Comparison of ENCODE assay signal across 3 cellular contexts in the genomic region with DNA sequence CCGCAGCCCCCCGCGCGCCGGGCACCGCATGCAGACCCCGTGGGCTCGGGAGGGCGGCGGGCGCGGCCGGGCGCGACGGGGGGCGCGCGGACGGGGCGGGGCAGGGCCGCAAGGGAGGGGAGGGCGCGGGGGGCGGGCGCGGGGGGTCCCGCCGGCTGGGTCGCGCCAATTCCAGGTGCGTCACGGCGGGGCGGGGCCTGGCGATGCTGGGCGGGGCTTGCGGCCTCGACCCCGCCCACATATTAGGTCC.
TF ChIP-seq lines count a peak whose summit lies in the region.

No MANE protein-coding gene starts in this region.

TF ChIP-seq in SK-N-SH, 30 proteins besides CTCF, POLR2A, EP300 and RAD21:
- no peak for TF ChIP-seq RXRA (IDR thresholded peaks at IDR 0.05; ENCODE audit: borderline replicate concordance, low read depth)
- no peak for TF ChIP-seq RFX5 (IDR thresholded peaks at IDR 0.05; ENCODE audit: low read length)
- no peak for TF ChIP-seq EZH2phosphoT487 (IDR thresholded peaks at IDR 0.05; ENCODE audit: borderline replicate concordance, low read depth)
- TF ChIP-seq FOXJ3 (CRISPR knock-in tag; IDR thresholded peaks at IDR 0.05): no peak
- TF ChIP-seq SIN3A (IDR thresholded peaks at IDR 0.05; ENCODE audit: borderline replicate concordance, low read depth, low read length): no peak
- TF ChIP-seq GABPA (IDR thresholded peaks at IDR 0.05; ENCODE audit: low read depth): no peak
- TF ChIP-seq, protein P1, sequence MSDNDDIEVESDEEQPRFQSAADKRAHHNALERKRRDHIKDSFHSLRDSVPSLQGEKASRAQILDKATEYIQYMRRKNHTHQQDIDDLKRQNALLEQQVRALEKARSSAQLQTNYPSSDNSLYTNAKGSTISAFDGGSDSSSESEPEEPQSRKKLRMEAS (IDR thresholded peaks at IDR 0.05; ENCODE audit: low read depth): no peak
- TF ChIP-seq, protein P2, sequence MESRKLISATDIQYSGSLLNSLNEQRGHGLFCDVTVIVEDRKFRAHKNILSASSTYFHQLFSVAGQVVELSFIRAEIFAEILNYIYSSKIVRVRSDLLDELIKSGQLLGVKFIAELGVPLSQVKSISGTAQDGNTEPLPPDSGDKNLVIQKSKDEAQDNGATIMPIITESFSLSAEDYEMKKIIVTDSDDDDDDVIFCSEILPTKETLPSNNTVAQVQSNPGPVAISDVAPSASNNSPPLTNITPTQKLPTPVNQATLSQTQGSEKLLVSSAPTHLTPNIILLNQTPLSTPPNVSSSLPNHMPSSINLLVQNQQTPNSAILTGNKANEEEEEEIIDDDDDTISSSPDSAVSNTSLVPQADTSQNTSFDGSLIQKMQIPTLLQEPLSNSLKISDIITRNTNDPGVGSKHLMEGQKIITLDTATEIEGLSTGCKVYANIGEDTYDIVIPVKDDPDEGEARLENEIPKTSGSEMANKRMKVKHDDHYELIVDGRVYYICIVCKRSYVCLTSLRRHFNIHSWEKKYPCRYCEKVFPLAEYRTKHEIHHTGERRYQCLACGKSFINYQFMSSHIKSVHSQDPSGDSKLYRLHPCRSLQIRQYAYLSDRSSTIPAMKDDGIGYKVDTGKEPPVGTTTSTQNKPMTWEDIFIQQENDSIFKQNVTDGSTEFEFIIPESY (IDR thresholded peaks at IDR 0.05; ENCODE audit: borderline replicate concordance, low read depth): no peak
- no peak for TF ChIP-seq MXI1 (IDR thresholded peaks at IDR 0.05; ENCODE audit: low read depth, low read length)
- TF ChIP-seq GATA2 (CRISPR knock-in tag; IDR thresholded peaks at IDR 0.05): no peak
- no peak for TF ChIP-seq JUND (IDR thresholded peaks at IDR 0.05)
- TF ChIP-seq TAF1 (IDR thresholded peaks at IDR 0.05; ENCODE audit: borderline replicate concordance, low read depth, low read length): no peak
- no peak for TF ChIP-seq TCF12 (IDR thresholded peaks at IDR 0.05)

TF ChIP-seq in SK-N-SH treated with all-trans-retinoic acid at 6 μM for 48 hours, 23 proteins besides CTCF, POLR2A, EP300 and RAD21:
- TF ChIP-seq TCF4 (CRISPR knock-in tag; IDR thresholded peaks at IDR 0.05; ENCODE audit: borderline replicate concordance): no peak
- no peak for TF ChIP-seq TOX (CRISPR knock-in tag; IDR thresholded peaks at IDR 0.05; ENCODE audit: borderline replicate concordance)
- TF ChIP-seq ISL1 (CRISPR knock-in tag; IDR thresholded peaks at IDR 0.05): no peak
- no peak for TF ChIP-seq ZC3H10 (CRISPR knock-in tag; IDR thresholded peaks at IDR 0.05)
- no peak for TF ChIP-seq GLIS3 (CRISPR knock-in tag; IDR thresholded peaks at IDR 0.05)
- no peak for TF ChIP-seq BACH2 (CRISPR knock-in tag; IDR thresholded peaks at IDR 0.05; ENCODE audit: borderline replicate concordance)
- TF ChIP-seq, protein P3, sequence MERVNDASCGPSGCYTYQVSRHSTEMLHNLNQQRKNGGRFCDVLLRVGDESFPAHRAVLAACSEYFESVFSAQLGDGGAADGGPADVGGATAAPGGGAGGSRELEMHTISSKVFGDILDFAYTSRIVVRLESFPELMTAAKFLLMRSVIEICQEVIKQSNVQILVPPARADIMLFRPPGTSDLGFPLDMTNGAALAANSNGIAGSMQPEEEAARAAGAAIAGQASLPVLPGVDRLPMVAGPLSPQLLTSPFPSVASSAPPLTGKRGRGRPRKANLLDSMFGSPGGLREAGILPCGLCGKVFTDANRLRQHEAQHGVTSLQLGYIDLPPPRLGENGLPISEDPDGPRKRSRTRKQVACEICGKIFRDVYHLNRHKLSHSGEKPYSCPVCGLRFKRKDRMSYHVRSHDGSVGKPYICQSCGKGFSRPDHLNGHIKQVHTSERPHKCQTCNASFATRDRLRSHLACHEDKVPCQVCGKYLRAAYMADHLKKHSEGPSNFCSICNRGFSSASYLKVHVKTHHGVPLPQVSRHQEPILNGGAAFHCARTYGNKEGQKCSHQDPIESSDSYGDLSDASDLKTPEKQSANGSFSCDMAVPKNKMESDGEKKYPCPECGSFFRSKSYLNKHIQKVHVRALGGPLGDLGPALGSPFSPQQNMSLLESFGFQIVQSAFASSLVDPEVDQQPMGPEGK (CRISPR knock-in tag; IDR thresholded peaks at IDR 0.05; ENCODE audit: borderline replicate concordance): no peak
- TF ChIP-seq CSDC2 (CRISPR knock-in tag; IDR thresholded peaks at IDR 0.05): no peak
- TF ChIP-seq ZNF565 (CRISPR knock-in tag; conservative IDR thresholded peaks at IDR 0.05; ENCODE audit: low read depth): no peak
- TF ChIP-seq, protein P4, sequence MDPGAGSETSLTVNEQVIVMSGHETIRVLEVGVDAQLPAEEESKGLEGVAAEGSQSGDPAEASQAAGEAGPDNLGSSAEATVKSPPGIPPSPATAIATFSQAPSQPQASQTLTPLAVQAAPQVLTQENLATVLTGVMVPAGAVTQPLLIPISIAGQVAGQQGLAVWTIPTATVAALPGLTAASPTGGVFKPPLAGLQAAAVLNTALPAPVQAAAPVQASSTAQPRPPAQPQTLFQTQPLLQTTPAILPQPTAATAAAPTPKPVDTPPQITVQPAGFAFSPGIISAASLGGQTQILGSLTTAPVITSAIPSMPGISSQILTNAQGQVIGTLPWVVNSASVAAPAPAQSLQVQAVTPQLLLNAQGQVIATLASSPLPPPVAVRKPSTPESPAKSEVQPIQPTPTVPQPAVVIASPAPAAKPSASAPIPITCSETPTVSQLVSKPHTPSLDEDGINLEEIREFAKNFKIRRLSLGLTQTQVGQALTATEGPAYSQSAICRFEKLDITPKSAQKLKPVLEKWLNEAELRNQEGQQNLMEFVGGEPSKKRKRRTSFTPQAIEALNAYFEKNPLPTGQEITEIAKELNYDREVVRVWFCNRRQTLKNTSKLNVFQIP (CRISPR knock-in tag; IDR thresholded peaks at IDR 0.05; ENCODE audit: borderline replicate concordance, low read depth): no peak
- TF ChIP-seq, protein P5, sequence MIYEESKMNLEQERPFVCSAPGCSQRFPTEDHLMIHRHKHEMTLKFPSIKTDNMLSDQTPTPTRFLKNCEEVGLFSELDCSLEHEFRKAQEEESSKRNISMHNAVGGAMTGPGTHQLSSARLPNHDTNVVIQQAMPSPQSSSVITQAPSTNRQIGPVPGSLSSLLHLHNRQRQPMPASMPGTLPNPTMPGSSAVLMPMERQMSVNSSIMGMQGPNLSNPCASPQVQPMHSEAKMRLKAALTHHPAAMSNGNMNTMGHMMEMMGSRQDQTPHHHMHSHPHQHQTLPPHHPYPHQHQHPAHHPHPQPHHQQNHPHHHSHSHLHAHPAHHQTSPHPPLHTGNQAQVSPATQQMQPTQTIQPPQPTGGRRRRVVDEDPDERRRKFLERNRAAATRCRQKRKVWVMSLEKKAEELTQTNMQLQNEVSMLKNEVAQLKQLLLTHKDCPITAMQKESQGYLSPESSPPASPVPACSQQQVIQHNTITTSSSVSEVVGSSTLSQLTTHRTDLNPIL (CRISPR knock-in tag; IDR thresholded peaks at IDR 0.05; ENCODE audit: low read depth): no peak
- no peak for TF ChIP-seq ARNTL (CRISPR knock-in tag; IDR thresholded peaks at IDR 0.05; ENCODE audit: borderline replicate concordance, low read depth)
- no peak for TF ChIP-seq ZNF8 (CRISPR knock-in tag; IDR thresholded peaks at IDR 0.05)
- TF ChIP-seq ZFP3 (CRISPR knock-in tag; IDR thresholded peaks at IDR 0.05): no peak
- no peak for TF ChIP-seq ZNF70 (CRISPR knock-in tag; IDR thresholded peaks at IDR 0.05)
- TF ChIP-seq SNAI2 (CRISPR knock-in tag; IDR thresholded peaks at IDR 0.05): no peak

TF ChIP-seq in H1, 55 proteins besides CTCF, POLR2A, EP300 and RAD21:
- no peak for TF ChIP-seq SIX5 (IDR thresholded peaks at IDR 0.05; ENCODE audit: low read depth, low read length)
- TF ChIP-seq PHF8 (conservative IDR thresholded peaks at IDR 0.05; ENCODE audit: low read depth, low read length): no peak
- TF ChIP-seq, protein P6, sequence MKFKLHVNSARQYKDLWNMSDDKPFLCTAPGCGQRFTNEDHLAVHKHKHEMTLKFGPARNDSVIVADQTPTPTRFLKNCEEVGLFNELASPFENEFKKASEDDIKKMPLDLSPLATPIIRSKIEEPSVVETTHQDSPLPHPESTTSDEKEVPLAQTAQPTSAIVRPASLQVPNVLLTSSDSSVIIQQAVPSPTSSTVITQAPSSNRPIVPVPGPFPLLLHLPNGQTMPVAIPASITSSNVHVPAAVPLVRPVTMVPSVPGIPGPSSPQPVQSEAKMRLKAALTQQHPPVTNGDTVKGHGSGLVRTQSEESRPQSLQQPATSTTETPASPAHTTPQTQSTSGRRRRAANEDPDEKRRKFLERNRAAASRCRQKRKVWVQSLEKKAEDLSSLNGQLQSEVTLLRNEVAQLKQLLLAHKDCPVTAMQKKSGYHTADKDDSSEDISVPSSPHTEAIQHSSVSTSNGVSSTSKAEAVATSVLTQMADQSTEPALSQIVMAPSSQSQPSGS (IDR thresholded peaks at IDR 0.05; ENCODE audit: low read length): no peak
- no peak for TF ChIP-seq EZH2 (IDR thresholded peaks at IDR 0.05; ENCODE audit: low read depth, low read length, severe bottlenecking)
- TF ChIP-seq SP1 (IDR thresholded peaks at IDR 0.05; ENCODE audit: low read depth, low read length): no peak
- no peak for TF ChIP-seq EGR1 (IDR thresholded peaks at IDR 0.05; ENCODE audit: borderline replicate concordance, low read depth, low read length)
- TF ChIP-seq TAF7 (optimal IDR thresholded peaks at IDR 0.05; ENCODE audit: borderline replicate concordance, low read depth, low read length): no peak
- no peak for TF ChIP-seq HDAC6 (IDR thresholded peaks at IDR 0.05; ENCODE audit: low read depth, low read length)
TF ChIP-seq in H1: peak in this region for 0.
